ENCODE assay signal across 1 cellular context in genomic region chr17:39529455-39529854, GRCh38.
TF ChIP-seq lines count a peak whose summit lies in the region.

No MANE protein-coding gene starts in this region.

TF ChIP-seq in K562, 482 proteins besides CTCF, POLR2A, EP300 and RAD21 (continued from another document):
- TF ChIP-seq RREB1 (CRISPR knock-in tag; IDR thresholded peaks at IDR 0.05) (no peak), HOXB6 (CRISPR knock-in tag; IDR thresholded peaks at IDR 0.05; ENCODE audit: borderline replicate concordance) (no peak), TARDBP (IDR thresholded peaks at IDR 0.05) (no peak), MCM5 (IDR thresholded peaks at IDR 0.05; ENCODE audit: low read depth) (no peak), GTF3C2 (IDR thresholded peaks at IDR 0.05; ENCODE audit: borderline replicate concordance, extremely low read depth, insufficient read length) (no peak), SIN3B (IDR thresholded peaks at IDR 0.05; ENCODE audit: low read depth) (no peak), RCOR1 (IDR thresholded peaks at IDR 0.05; ENCODE audit: borderline replicate concordance in 1 of 2, low read depth in 2 of 2, low read length in 2 of 2) (peak in 1 of 2 experiments; percentile 34; a peak in 1 of 4 replicates), IFI16 (CRISPR knock-in tag; IDR thresholded peaks at IDR 0.05) (no peak), SOX6 (IDR thresholded peaks at IDR 0.05) (peak; percentile 94), SMARCA4 (IDR thresholded peaks at IDR 0.05) (peak; percentile 79), PYGO2 (tag; IDR thresholded peaks at IDR 0.05) (no peak), PBX2 (CRISPR knock-in tag; IDR thresholded peaks at IDR 0.05; ENCODE audit: low read depth) (no peak), PBX2 (tag; conservative IDR thresholded peaks at IDR 0.05; ENCODE audit: low read depth) (0 out of 2 replicates have a peak, but pooled peaks have one; percentile 16), SMARCE1 (IDR thresholded peaks at IDR 0.05) (peak; percentile 32; the same call in 1 of the 2 replicates)
TF ChIP-seq in K562: peak in this region for 18.
